In the genomic region with DNA sequence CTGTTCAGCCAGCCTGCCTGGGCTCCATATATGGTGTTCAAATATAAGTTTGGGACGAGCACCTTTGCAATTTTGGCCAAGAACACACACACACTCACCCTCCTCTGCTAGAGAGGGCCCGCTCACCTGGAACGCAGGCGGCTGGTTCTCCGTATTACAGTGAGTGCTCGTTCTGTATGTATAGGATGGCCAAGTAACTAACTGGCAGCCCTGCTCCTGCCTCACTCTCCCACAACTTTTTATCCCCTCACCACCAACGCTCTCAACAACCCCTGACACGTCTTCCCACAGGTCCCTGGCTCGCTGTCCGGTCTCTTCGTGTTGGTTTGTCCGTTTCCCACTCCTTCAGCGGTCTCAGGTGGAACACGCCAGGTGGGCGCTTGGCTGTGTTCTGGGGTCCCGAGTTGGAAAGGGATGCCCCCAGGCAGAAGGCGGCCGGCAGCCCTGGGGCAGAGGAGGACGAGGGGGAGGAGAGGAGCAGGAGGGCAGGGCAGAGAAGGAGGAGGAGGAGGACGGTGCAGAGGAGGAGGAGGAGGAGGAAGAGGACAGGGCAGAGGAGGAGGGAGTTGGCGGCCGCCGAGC, we compare ENCODE assay signal across 8 cellular contexts. TPM values are rescaled to one million over a fixed set of nuclear protein-coding genes. Genes with fewer than 3 reads are reported as not detected.
A peak's percentile ranks its signal among the peaks of the same experiment; 100 is the strongest.
DNase-seq lines count a peak whose midpoint lies in the region; TF ChIP-seq lines count a peak whose summit lies in the region.

No MANE protein-coding gene starts in this region.

- no peak overlapping the region for H2BK5ac ChIP-seq in mesendoderm (ENCODE audit: low read length)

- peak overlapping the region; percentile 93 to 95 for H3K4me3 ChIP-seq in cardiac fibroblast (replicated peaks in 1 of 2; ENCODE audit: low read depth in 2 of 2, low read length in 2 of 2)
- peak overlapping the region; percentile 72 for H3K4me3 ChIP-seq in mesendoderm (ENCODE audit: low read length)
- H3K4me3 ChIP-seq in vagina = peak overlapping the region; percentile 87 to 92

- no peaks in the 10 kb centered on the region for H3K36me3 Mint-ChIP-seq in activated naive CD4-positive, alpha-beta T cell treated with anti-CD3 and anti-CD28 coated beads, Interleukin-2, amount 10 ng/mL, durations not matched to agents 7 days and 5 days

- no peaks in the 10 kb centered on the region for H3K79me1 ChIP-seq in mesendoderm (ENCODE audit: low read length)

- H3K9me3 Mint-ChIP-seq in activated naive CD4-positive, alpha-beta T cell treated with anti-CD3 and anti-CD28 coated beads, Interleukin-2, amount 10 ng/mL, durations not matched to agents 7 days and 5 days = no peaks in the 10 kb centered on the region

- no peaks in the 10 kb centered on the region for H3K36me3 ChIP-seq in mesendoderm (ENCODE audit: control insufficient read depth, insufficient read depth, low read length)
- no peaks in the 10 kb centered on the region for H3K36me3 ChIP-seq in vagina

- no peaks in the 10 kb centered on the region for H3K79me2 ChIP-seq in mesendoderm (ENCODE audit: control insufficient read depth, insufficient read depth, low read length)

- no peak overlapping the region for H3K23ac ChIP-seq in mesendoderm (ENCODE audit: low read length)

- peak overlapping the region; percentile 56 for H3K4me3 Mint-ChIP-seq in activated naive CD4-positive, alpha-beta T cell treated with anti-CD3 and anti-CD28 coated beads, Interleukin-2, amount 10 ng/mL, durations not matched to agents 7 days and 5 days

- peak overlapping the region; percentile 71 for H3K9ac ChIP-seq in mesendoderm (ENCODE audit: low read length)

- TF ChIP-seq POLR2A in vagina (IDR thresholded peaks at IDR 0.05) (no peak), erythroblast (IDR thresholded peaks at IDR 0.05; ENCODE audit: low read length) (no peak)

- no peaks in the 10 kb centered on the region for H3K27me3 ChIP-seq in mesendoderm (ENCODE audit: insufficient read depth, low read length, poor library complexity)
- no peaks in the 10 kb centered on the region for H3K27me3 ChIP-seq in vagina

- peaks cover 6% of the 10 kb centered on the region for H3K4me1 Mint-ChIP-seq in activated naive CD4-positive, alpha-beta T cell treated with anti-CD3 and anti-CD28 coated beads, Interleukin-2, amount 10 ng/mL, durations not matched to agents 7 days and 5 days

- TF ChIP-seq CTCF in cardiac fibroblast (IDR thresholded peaks at IDR 0.05; ENCODE audit: low read depth, low read length) (no peak), vagina (IDR thresholded peaks at IDR 0.05) (no peak), GM10266 (IDR thresholded peaks at IDR 0.05; ENCODE audit: control insufficient read depth, insufficient read depth, low read depth, missing control alignments) (no peak)

- no peak overlapping the region for H2BK15ac ChIP-seq in mesendoderm (replicated peaks; ENCODE audit: low read depth)

- no peaks in the 10 kb centered on the region for H3K9me3 ChIP-seq in vagina

- intact Hi-C loops in vagina (cut with DNase I) = no loop called here

- CTCF ChIA-PET in activated naive CD4-positive, alpha-beta T cell treated with anti-CD3 and anti-CD28 coated beads, Interleukin-2, amount 10 ng/mL, durations not matched to agents 7 days and 5 days (lab: Charles Lee) = no interaction called here

- H3K56ac ChIP-seq in mesendoderm (ENCODE audit: low read length) = peak overlapping the region; percentile 94

- H2BK120ac ChIP-seq in mesendoderm (ENCODE audit: low read depth, low read length) = no peak overlapping the region

- H2AK5ac ChIP-seq in mesendoderm (ENCODE audit: low read length) = no peak overlapping the region

- WGBS in mesendoderm (ENCODE audit: extremely low coverage, insufficient coverage, low lambda C conversion rate) = no CpG with 5 or more reads among the region's 23 CpGs

- H4K8ac ChIP-seq in mesendoderm (ENCODE audit: low read depth, low read length) = no peak overlapping the region

- no peak overlapping the region for H4K5ac ChIP-seq in mesendoderm (ENCODE audit: low read length)

- H3K27me3 Mint-ChIP-seq in activated naive CD4-positive, alpha-beta T cell treated with anti-CD3 and anti-CD28 coated beads, Interleukin-2, amount 10 ng/mL, durations not matched to agents 7 days and 5 days = peaks cover 47% of the 10 kb centered on the region

- H3K4ac ChIP-seq in mesendoderm (ENCODE audit: low read depth, low read length) = no peak overlapping the region

- no peak overlapping the region for H3K27ac ChIP-seq in mesendoderm (ENCODE audit: low read depth, low read length)
- peak overlapping the region; percentile 86 for H3K27ac ChIP-seq in vagina

- H3K27ac Mint-ChIP-seq in activated naive CD4-positive, alpha-beta T cell treated with anti-CD3 and anti-CD28 coated beads, Interleukin-2, amount 10 ng/mL, durations not matched to agents 7 days and 5 days = no peak overlapping the region

- peak overlapping the region; percentile 98 for H3K4me2 ChIP-seq in mesendoderm (ENCODE audit: low read length)

- no peak for DNase-seq in activated naive CD4-positive, alpha-beta T cell treated with anti-CD3 and anti-CD28 coated beads, Interleukin-2, amount 10 ng/mL, durations not matched to agents 7 days and 5 days
- DNase-seq in activated naive CD4-positive, alpha-beta T cell (lab: John Stamatoyannopoulos, UW) = no peak
- DNase-seq in cardiac fibroblast (ENCODE audit: low read depth in 2 of 2) (peak in 1 of 2 donors; percentile 7), mesendoderm (peak; percentile 35), vagina (ENCODE audit: extremely low spot score in 2 of 2) (no peak), erythroblast (lab: John Stamatoyannopoulos, UW) (no peak), GM10266 (ENCODE audit: extremely low spot score) (no peak)
- DNase-seq in stimulated activated CD4-positive, alpha-beta T cell treated with anti-CD3 and anti-CD28 coated beads, Interleukin-4, amount 100 ng/mL, for 1 hour = no peak

- H3K18ac ChIP-seq in mesendoderm (ENCODE audit: low read length) = no peak overlapping the region

- no peaks in the 10 kb centered on the region for H3K4me1 ChIP-seq in mesendoderm (ENCODE audit: control insufficient read depth, low read depth, low read length)
- peaks cover 19% of the 10 kb centered on the region for H3K4me1 ChIP-seq in vagina

RNA-seq across cellular contexts. Expression of gene MSRB3, which starts 0.4 kb away (rescaled TPM):
- polyA plus RNA-seq in mesendoderm (2013, experiment 1 of 2) = 0.66 TPM
- polyA plus RNA-seq in mesendoderm (2013, experiment 2 of 2) = 0.71 TPM
- total RNA-seq in vagina = 52.5 TPM
